1 cellular context compared by ENCODE assay signal in the genomic region with DNA sequence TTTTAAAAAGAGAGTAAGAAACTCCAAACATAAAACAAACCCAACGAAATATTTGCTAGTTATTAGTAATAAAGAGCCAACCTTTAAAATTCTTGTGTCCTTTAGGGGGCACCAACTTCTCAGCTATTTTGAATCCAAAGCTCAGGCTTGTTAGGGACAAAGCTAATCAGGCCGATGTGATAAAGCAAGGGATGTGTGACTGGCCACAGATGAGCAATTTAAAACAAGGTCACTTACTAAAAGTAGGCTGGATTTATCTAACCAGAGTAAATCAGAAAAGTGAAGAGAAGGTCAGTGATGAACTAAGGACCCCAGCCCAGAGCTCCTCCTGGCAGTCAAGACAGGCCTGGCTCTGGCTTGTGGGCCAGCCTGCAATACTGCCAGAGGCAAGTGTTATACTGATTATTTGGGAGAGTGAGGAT.
TF ChIP-seq lines count a peak whose summit lies in the region.

No MANE protein-coding gene starts in this region.

TF ChIP-seq in H1, 55 proteins besides CTCF, POLR2A, EP300 and RAD21 (continued from another document):
- TF ChIP-seq KDM1A (IDR thresholded peaks at IDR 0.05; ENCODE audit: borderline replicate concordance, low read length): no peak
- TF ChIP-seq NANOG (IDR thresholded peaks at IDR 0.05; ENCODE audit: insufficient read depth, low read depth, low read length, poor library complexity, severe bottlenecking): no peak
- TF ChIP-seq SP4 (IDR thresholded peaks at IDR 0.05; ENCODE audit: low read length): no peak
